In the genomic region with DNA sequence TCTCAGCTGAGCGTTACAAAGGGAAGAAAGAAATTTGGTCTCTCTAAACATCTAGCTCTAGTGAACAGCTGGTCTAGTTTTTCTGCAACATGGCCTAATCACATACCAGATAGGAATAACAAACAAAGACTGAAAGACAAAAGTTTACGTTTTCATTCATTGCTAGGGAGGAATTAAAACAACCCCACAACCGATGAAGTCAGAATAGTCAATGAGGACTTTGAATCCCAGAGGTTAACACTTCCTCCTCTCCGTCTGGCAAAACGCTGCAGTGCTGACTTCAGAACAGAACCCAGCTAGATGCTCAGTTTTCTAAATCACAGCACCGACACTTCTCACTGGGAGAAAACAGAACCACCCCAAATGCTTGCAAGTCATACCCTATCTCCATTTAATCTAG, we compare ENCODE assay signal across 2 cellular contexts.
TF ChIP-seq lines count a peak whose summit lies in the region.

No MANE protein-coding gene starts in this region.

TF ChIP-seq in IMR-90, 13 proteins besides CTCF, POLR2A, EP300 and RAD21:
- no peak for TF ChIP-seq USF2 (IDR thresholded peaks at IDR 0.05; ENCODE audit: low read depth, low read length)
- no peak for TF ChIP-seq RFX5 (IDR thresholded peaks at IDR 0.05; ENCODE audit: low read depth, low read length)
- TF ChIP-seq RCOR1 (IDR thresholded peaks at IDR 0.05; ENCODE audit: insufficient replicate concordance, low read length) = no peak
- TF ChIP-seq CEBPB (IDR thresholded peaks at IDR 0.05; ENCODE audit: low read depth, low read length) = no peak
- TF ChIP-seq CHD1 (IDR thresholded peaks at IDR 0.05; ENCODE audit: low read depth, low read length) = no peak
- TF ChIP-seq MAFK (IDR thresholded peaks at IDR 0.05; ENCODE audit: low read depth, low read length) = no peak
- TF ChIP-seq MAZ (IDR thresholded peaks at IDR 0.05; ENCODE audit: borderline replicate concordance, low read depth, low read length) = no peak
- TF ChIP-seq FOS (IDR thresholded peaks at IDR 0.05; ENCODE audit: low read depth, low read length) = no peak
- no peak for TF ChIP-seq BHLHE40 (IDR thresholded peaks at IDR 0.05; ENCODE audit: low read depth, low read length)
- TF ChIP-seq MXI1 (IDR thresholded peaks at IDR 0.05; ENCODE audit: borderline replicate concordance, low read depth, low read length) = no peak
- TF ChIP-seq NFE2L2 (IDR thresholded peaks at IDR 0.05; ENCODE audit: low read depth, low read length) = no peak
- TF ChIP-seq, protein P1, sequence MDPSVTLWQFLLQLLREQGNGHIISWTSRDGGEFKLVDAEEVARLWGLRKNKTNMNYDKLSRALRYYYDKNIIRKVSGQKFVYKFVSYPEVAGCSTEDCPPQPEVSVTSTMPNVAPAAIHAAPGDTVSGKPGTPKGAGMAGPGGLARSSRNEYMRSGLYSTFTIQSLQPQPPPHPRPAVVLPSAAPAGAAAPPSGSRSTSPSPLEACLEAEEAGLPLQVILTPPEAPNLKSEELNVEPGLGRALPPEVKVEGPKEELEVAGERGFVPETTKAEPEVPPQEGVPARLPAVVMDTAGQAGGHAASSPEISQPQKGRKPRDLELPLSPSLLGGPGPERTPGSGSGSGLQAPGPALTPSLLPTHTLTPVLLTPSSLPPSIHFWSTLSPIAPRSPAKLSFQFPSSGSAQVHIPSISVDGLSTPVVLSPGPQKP (IDR thresholded peaks at IDR 0.05; ENCODE audit: borderline replicate concordance, low read depth, low read length) = no peak
- no peak for TF ChIP-seq SMC3 (IDR thresholded peaks at IDR 0.05; ENCODE audit: low read depth, low read length)
TF ChIP-seq in IMR-90: peak in this region for 0.

TF ChIP-seq in endothelial cell of umbilical vein, 7 proteins besides CTCF, POLR2A, EP300 and RAD21:
- no peak for TF ChIP-seq FOS (IDR thresholded peaks at IDR 0.05; ENCODE audit: borderline replicate concordance, insufficient read depth, low read length)
- TF ChIP-seq GATA2 (IDR thresholded peaks at IDR 0.05; ENCODE audit: insufficient read depth, insufficient read length, low read depth, low read length) = no peak
- TF ChIP-seq MYC (IDR thresholded peaks at IDR 0.05; ENCODE audit: low read depth, low read length) = no peak
- no peak for TF ChIP-seq POLR2AphosphoS5 (IDR thresholded peaks at IDR 0.05; ENCODE audit: insufficient read depth, low read depth, low read length)
- TF ChIP-seq MAX (IDR thresholded peaks at IDR 0.05; ENCODE audit: insufficient read depth, insufficient read length) = no peak
- TF ChIP-seq JUN (IDR thresholded peaks at IDR 0.05; ENCODE audit: borderline replicate concordance, insufficient read depth, insufficient read length, low read depth) = no peak
- no peak for TF ChIP-seq EZH2 (IDR thresholded peaks at IDR 0.05; ENCODE audit: borderline replicate concordance, low read depth, low read length, severe bottlenecking)
